10 cellular contexts compared by ENCODE assay signal in the genomic region with DNA sequence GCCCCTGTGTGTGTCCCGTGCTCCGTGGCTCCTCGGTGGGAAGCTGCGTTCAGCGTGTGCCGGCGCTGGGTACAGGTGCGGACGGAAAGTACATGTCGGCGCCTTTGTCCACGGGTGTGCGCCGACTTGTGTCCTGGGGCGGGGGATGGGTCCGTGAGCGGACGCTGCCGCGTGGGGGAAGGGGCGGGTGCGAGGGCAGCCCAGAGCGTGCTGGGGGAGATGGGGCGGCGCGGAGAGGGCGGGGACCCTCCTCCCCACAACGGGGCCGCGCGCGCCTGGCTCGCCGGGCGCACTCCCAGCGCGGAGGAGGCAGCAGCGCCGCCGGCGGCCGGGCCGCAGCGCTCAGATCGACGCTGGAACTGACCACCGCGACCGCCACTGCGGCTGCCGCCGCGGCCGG. TPM values are rescaled to one million over a fixed set of nuclear protein-coding genes. Genes with fewer than 3 reads are reported as not detected.
DNase-seq lines count a peak whose midpoint lies in the region; ATAC-seq and TF ChIP-seq lines count a peak whose summit lies in the region.
"Had no signal": no experiment of that assay in that cellular context is flagged by ENCODE, and none has a peak within 500 bp of the region (broad histone marks: within the 10 kb centered on the region; RNA-seq: fewer than 3 reads in every experiment).

No MANE protein-coding gene starts in this region.

- TF ChIP-seq CTCF in PC-3 (conservative IDR thresholded peaks at IDR 0.05; ENCODE audit: low read depth, low read length) (no peak), heart right ventricle (IDR thresholded peaks at IDR 0.05) (peak in 1 of 9 donors; percentile 26), osteocyte (IDR thresholded peaks at IDR 0.05) (no peak), CD14-positive monocyte (IDR thresholded peaks at IDR 0.05) (no peak), GM13977 (IDR thresholded peaks at IDR 0.05; ENCODE audit: extremely low read depth, insufficient read depth, missing control alignments) (no peak)

- H3K4me2 ChIP-seq in PC-3 (ENCODE audit: low read length): peak overlapping the region; percentile 68

- H3K4me1 Mint-ChIP-seq in osteocyte (ENCODE audit: unreplicated experiment) (peaks cover 26% of the 10 kb centered on the region), CD14-positive monocyte (no peaks in the 10 kb centered on the region)

- no peaks in the 10 kb centered on the region for H3K9me2 ChIP-seq in PC-3 (replicated peaks; ENCODE audit: low read length)

- peak overlapping the region; percentile 82 for H2AFZ ChIP-seq in PC-3 (ENCODE audit: low read length)

- ATAC-seq in PC-3: peak; percentile 59
- peak in 5 of 8 donors; percentile 11 to 36 (median 16) for ATAC-seq in heart right ventricle
- ATAC-seq in GM21737 (IDR thresholded peaks at IDR 0.05; ENCODE audit: unreplicated experiment): no peak

- intact Hi-C loops in PC-3 (cut with micrococcal nuclease): no loop called here
- intact Hi-C loops in heart right ventricle (cut with DNase I): no loop called here
- intact Hi-C loops in CD14-positive monocyte (cut with micrococcal nuclease): no loop called here

- no peak overlapping the region for H3K9ac ChIP-seq in PC-3 (ENCODE audit: low read length)

- H3K36me3 Mint-ChIP-seq in osteocyte (ENCODE audit: unreplicated experiment) (peaks cover 2% of the 10 kb centered on the region), CD14-positive monocyte (no peaks in the 10 kb centered on the region)

- CTCF ChIA-PET in PC-3 (lab: Charles Lee): interaction anchor here (2.7 kb wide), 1 partner anchor 9 kb away, joined by 7 read pairs; no protein-coding TSS in a partner anchor

- in situ Hi-C loops in GM13977 (cut with MboI; ENCODE audit: low pct_unique_long_range_greater_than_20kb, low sequenced_read_pairs, unreplicated experiment): no loop called here

- WGBS in heart right ventricle, 2 donors: 18 to 26% methylated on average over 37 to 54 of the region's 54 CpGs

- peaks cover 9% of the 10 kb centered on the region for H3K79me2 ChIP-seq in PC-3 (ENCODE audit: low read length)

- no peaks in the 10 kb centered on the region for H3K27me3 ChIP-seq in PC-3 (ENCODE audit: low read length)
- no peaks in the 10 kb centered on the region for H3K27me3 ChIP-seq in heart right ventricle
- H3K27me3 ChIP-seq: neutrophil had no signal

- H3K27ac Mint-ChIP-seq in osteocyte (ENCODE audit: unreplicated experiment) (no peak overlapping the region), CD14-positive monocyte (no peak overlapping the region)

- peak overlapping the region; percentile 67 for H3K4me3 ChIP-seq in PC-3 (ENCODE audit: low read length)
- H3K4me3 ChIP-seq in heart right ventricle: peak overlapping the region in 8 of 10 donors; percentile 17 to 41 (median 36)

- H3K27me3 Mint-ChIP-seq in osteocyte (ENCODE audit: unreplicated experiment) (no peaks in the 10 kb centered on the region), CD14-positive monocyte (ENCODE audit: low read depth in 3 of 3) (peaks cover 6 to 19% (median 15%) of the 10 kb centered on the region in 3 donors)

- H3F3A ChIP-seq in PC-3 (ENCODE audit: low read length, unreplicated experiment): no peaks in the 10 kb centered on the region

- H3K4me1 ChIP-seq in PC-3 (ENCODE audit: insufficient read depth, low read length) (peaks cover 4% of the 10 kb centered on the region; the same call in 1 of the 2 replicates), heart right ventricle (peaks cover 8 to 77% (median 30%) of the 10 kb centered on the region in 9 donors)

- BruUV-seq in PC-3 (replicated peaks; lab: Mats Ljungman, UMichigan): no TSS peak

- H3K4me3 Mint-ChIP-seq in osteocyte (ENCODE audit: unreplicated experiment) (peak overlapping the region; percentile 35), CD14-positive monocyte (no peak overlapping the region)

- POLR2A ChIA-PET in PC-3 (lab: Charles Lee; ENCODE audit: unreplicated experiment): no interaction called here

- no peaks in the 10 kb centered on the region for H3K9me3 ChIP-seq in PC-3 (ENCODE audit: low read length)
- H3K9me3 ChIP-seq in heart right ventricle: no peaks in the 10 kb centered on the region
- H3K9me3 ChIP-seq: neutrophil had no signal

- peak; percentile 87 for DNase-seq in DMS53 (lab: John Stamatoyannopoulos, UW)
- peak; percentile 26 for DNase-seq in PC-3
- no peak for DNase-seq in heart right ventricle
- no peak for DNase-seq in osteocyte (ENCODE audit: extremely low spot score, unreplicated experiment)
- DNase-seq in RPMI8226: no peak
- no peak for DNase-seq in CD14-positive monocyte (ENCODE audit: low spot score)
- DNase-seq in GM13977 (ENCODE audit: low spot score): no peak
- DNase-seq: activated T-cell treated with anti-CD3 and anti-CD28 coated beads, Interleukin-2, amount 50 U/mL, for 48 hours had no signal

- H3K9me3 Mint-ChIP-seq in osteocyte (ENCODE audit: unreplicated experiment): no peaks in the 10 kb centered on the region
- peaks cover 0 to 4% (median 3%) of the 10 kb centered on the region in 7 donors for H3K9me3 Mint-ChIP-seq in CD14-positive monocyte

- no peaks in the 10 kb centered on the region for H3K36me3 ChIP-seq in PC-3 (ENCODE audit: low read depth, low read length)
- peaks cover 0 to 14% (median 0%) of the 10 kb centered on the region in 9 donors for H3K36me3 ChIP-seq in heart right ventricle

- no peaks in the 10 kb centered on the region for H4K20me1 ChIP-seq in PC-3 (ENCODE audit: low read length)

- H3K27ac ChIP-seq in PC-3 (ENCODE audit: low read length) (no peak overlapping the region), heart right ventricle (peak overlapping the region in 2 of 10 donors; percentile 28 to 34)
- H3K27ac ChIP-seq: neutrophil had no signal

RNA-seq across cellular contexts. Expression of gene RELT, which starts 33.6 kb away (rescaled TPM):
- total RNA-seq in PC-3 (2014; rRNA removed) (24.5 and 34.0 TPM in 2 replicates), heart right ventricle (1 to 10 TPM; 1.0 to 9.2 (median 2.7) TPM), osteocyte (3.3 and 4.1 TPM in 2 replicates)
- polyA plus RNA-seq in heart right ventricle (1 to 10 TPM; 2.0 to 5.6 TPM), CD14-positive monocyte (10 to 100 TPM; 16.4 to 27.3 TPM)

RNA-seq across cellular contexts. Expression of gene ARHGEF17, which starts 34.6 kb away (rescaled TPM):
- total RNA-seq in PC-3 (2014; rRNA removed) (6.2 and 11.0 TPM in 2 replicates), heart right ventricle (10 to 100 TPM; 39.2 to 67.4 (median 52.2) TPM), osteocyte (104 and 105 TPM in 2 replicates)
- polyA plus RNA-seq in heart right ventricle (10 to 100 TPM; 38.6 to 44.3 TPM), CD14-positive monocyte (under 1 TPM; 0.16 to 0.55 TPM)

Comparison
In these comparisons a context has a peak if more than half of its experiments do, and no peak if none do; other contexts are left out.
1. DNase-seq: peak in DMS53 (single experiment) and PC-3 (single experiment); none in heart right ventricle (0 of 2), osteocyte (single experiment), RPMI8226 (single experiment), CD14-positive monocyte (single experiment) and GM13977 (single experiment).